ENCODE assay signal across 18 cellular contexts in the genomic region with DNA sequence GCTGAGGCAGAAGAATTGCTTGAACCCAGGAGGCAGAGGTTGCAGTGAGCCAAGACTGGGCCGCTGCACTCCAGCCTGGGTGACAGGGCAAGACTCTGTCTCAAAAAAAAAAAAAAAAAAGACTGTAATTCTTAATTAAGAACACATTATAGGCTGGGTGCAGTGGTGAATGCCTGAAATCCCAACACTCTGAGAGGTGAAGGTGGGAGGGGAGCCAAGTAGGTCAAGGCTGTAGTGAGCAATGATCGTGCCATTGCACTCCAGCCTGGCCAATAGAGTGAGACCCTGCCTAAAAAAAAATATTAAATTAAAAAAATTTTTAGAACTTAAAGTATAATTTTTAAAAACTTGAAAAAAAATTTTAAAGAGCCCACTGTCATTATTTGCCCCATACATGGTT. TPM values are rescaled to one million over a fixed set of nuclear protein-coding genes. Genes with fewer than 3 reads are reported as not detected.
"Had no signal": no experiment of that assay in that cellular context is flagged by ENCODE, and none has a peak within 500 bp of the region (broad histone marks: within the 10 kb centered on the region; RNA-seq: fewer than 3 reads in every experiment).

No MANE protein-coding gene starts in this region.

- H3K4me1 ChIP-seq: esophagus muscularis mucosa, stomach had no signal

- DNase-seq: activated CD4-positive, alpha-beta T cell treated with anti-CD3 and anti-CD28 coated beads, Interleukin-2, amount 50 U/mL, for 48 hours; activated CD8-positive, alpha-beta memory T cell treated with anti-CD3 and anti-CD28 coated beads, Interleukin-2, amount 10 ng/mL, durations not matched to agents 7 days and 5 days; activated effector memory CD4-positive, alpha-beta T cell treated with Interleukin-2 at 50 U/mL for 16 hours; activated T-cell treated with anti-CD3 and anti-CD28 coated beads, Interleukin-2, amount 50 U/mL, for 1 hour; amniotic stem cell; central memory CD4-positive, alpha-beta T cell; effector CD4-positive, alpha-beta T cell; mucosa of descending colon; naive thymus-derived CD4-positive, alpha-beta T cell; stimulated activated CD4-positive, alpha-beta T cell treated with anti-CD3 and anti-CD28 coated beads, Interleukin-12 subunit alpha, Interleukin-12 subunit beta, amount 100 ng/mL, for 4 hours; stimulated activated CD4-positive, alpha-beta T cell treated with anti-CD3 and anti-CD28 coated beads, Interleukin-2, amount 100 ng/mL, for 24 hours; stomach; T-helper 1 cell; T1000 had no signal

- H3K27me3 ChIP-seq: esophagus muscularis mucosa, neutrophil, stomach had no signal

- H3K27ac ChIP-seq: coronary artery, esophagus muscularis mucosa, neutrophil, stomach, thoracic aorta had no signal

- H3K36me3 ChIP-seq: esophagus muscularis mucosa, neutrophil, stomach, thoracic aorta had no signal

- H3K4me3 ChIP-seq: coronary artery, esophagus muscularis mucosa, mucosa of descending colon, stomach, thoracic aorta had no signal

- ATAC-seq: activated CD8-positive, alpha-beta memory T cell treated with anti-CD3 and anti-CD28 coated beads, Interleukin-2, amount 10 ng/mL, durations not matched to agents 7 days and 5 days; mucosa of descending colon; naive thymus-derived CD4-positive, alpha-beta T cell had no signal

- H3K9me3 ChIP-seq: esophagus muscularis mucosa, mucosa of descending colon, neutrophil, stomach, thoracic aorta had no signal

RNA-seq across cellular contexts. Expression of gene ARPIN, which starts 13.4 kb away (rescaled TPM):
- total RNA-seq: activated CD8-positive, alpha-beta memory T cell treated with anti-CD3 and anti-CD28 coated beads, Interleukin-2, amount 10 ng/mL, durations not matched to agents 7 days and 5 days had no signal
- polyA plus RNA-seq: naive thymus-derived CD4-positive, alpha-beta T cell had no signal
